ENCODE assay signal across 25 cellular contexts in the genomic region with DNA sequence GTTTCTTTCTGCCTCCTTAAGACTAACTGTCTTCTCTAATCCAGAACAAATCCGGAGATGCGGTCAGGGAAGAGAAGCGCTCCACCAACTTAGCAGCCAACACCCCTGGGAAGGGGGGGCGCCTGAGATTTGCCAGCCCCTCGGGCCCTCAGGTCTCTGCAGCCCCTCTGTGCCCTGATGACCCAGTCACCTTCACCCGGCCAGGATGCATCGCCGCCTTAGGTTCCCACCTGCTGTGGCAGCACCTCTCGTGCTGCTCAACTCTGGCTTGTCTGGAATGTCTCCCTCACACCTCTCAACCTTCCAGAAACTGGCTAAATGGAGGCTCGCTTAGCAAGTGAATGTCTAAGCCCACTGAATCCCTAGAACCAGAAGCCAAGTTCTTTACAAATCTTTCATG. TPM values are rescaled to one million over a fixed set of nuclear protein-coding genes. Genes with fewer than 3 reads are reported as not detected.
DNase-seq lines count a peak whose midpoint lies in the region; ATAC-seq and TF ChIP-seq lines count a peak whose summit lies in the region.
"Had no signal": no experiment of that assay in that cellular context is flagged by ENCODE, and none has a peak within 500 bp of the region (broad histone marks: within the 10 kb centered on the region; RNA-seq: fewer than 3 reads in every experiment).

No MANE protein-coding gene starts in this region.

- H3K27me3 ChIP-seq in RWPE2 (ENCODE audit: insufficient read depth, poor library complexity, severe bottlenecking): no peaks in the 10 kb centered on the region
- no peaks in the 10 kb centered on the region for H3K27me3 ChIP-seq in endodermal cell (ENCODE audit: control insufficient read depth, insufficient read depth, low read length, poor library complexity, severe bottlenecking)
- no peaks in the 10 kb centered on the region for H3K27me3 ChIP-seq in mesendoderm (ENCODE audit: insufficient read depth, low read length, poor library complexity)
- no peaks in the 10 kb centered on the region for H3K27me3 ChIP-seq in neural progenitor cell
- H3K27me3 ChIP-seq: BLaER1 treated with 17β-estradiol and CSF1 and Interleukin-3, amounts not matched to agents 10 nM and 100 nM had no signal

- H3K9me3 Mint-ChIP-seq in endodermal cell (no peaks in the 10 kb centered on the region), neural progenitor cell (no peaks in the 10 kb centered on the region), CD14-positive monocyte (no peaks in the 10 kb centered on the region)
- H3K9me3 Mint-ChIP-seq: CD4-positive, alpha-beta memory T cell; CD4-positive, CD25-positive, alpha-beta regulatory T cell; CD8-positive, alpha-beta memory T cell had no signal

- H3K36me3 Mint-ChIP-seq in endodermal cell (ENCODE audit: low read depth): no peaks in the 10 kb centered on the region
- peaks cover 9% of the 10 kb centered on the region for H3K36me3 Mint-ChIP-seq in neural progenitor cell
- H3K36me3 Mint-ChIP-seq in CD14-positive monocyte: no peaks in the 10 kb centered on the region
- H3K36me3 Mint-ChIP-seq: CD4-positive, alpha-beta memory T cell; CD4-positive, CD25-positive, alpha-beta regulatory T cell had no signal

- no peak overlapping the region for H3K23ac ChIP-seq in mesendoderm (ENCODE audit: low read length)

- H4K8ac ChIP-seq in mesendoderm (ENCODE audit: low read depth, low read length): no peak overlapping the region

- H3K27me3 Mint-ChIP-seq in endodermal cell (ENCODE audit: insufficient read depth) (no peaks in the 10 kb centered on the region), neural progenitor cell (ENCODE audit: insufficient read depth, low read depth) (peaks cover 7% of the 10 kb centered on the region), CD14-positive monocyte (ENCODE audit: low read depth in 3 of 3) (peaks cover 2 to 4% (median 3%) of the 10 kb centered on the region in 3 donors)

- H2BK120ac ChIP-seq in mesendoderm (ENCODE audit: low read depth, low read length): no peak overlapping the region

- H3K4me2 ChIP-seq in mesendoderm (ENCODE audit: low read length): no peak overlapping the region
- H3K4me2 ChIP-seq in neural progenitor cell: no peak overlapping the region
- H3K4me2 ChIP-seq: A549; BLaER1 treated with 17β-estradiol and CSF1 and Interleukin-3, amounts not matched to agents 10 nM and 100 nM had no signal

- no peak overlapping the region for H2AFZ ChIP-seq in neural progenitor cell (replicated peaks)

- DNase-seq in RWPE2 (ENCODE audit: low spot score): peak; percentile 73
- peak; percentile 60 for DNase-seq in endodermal cell
- DNase-seq in mesendoderm: peak; percentile 22
- DNase-seq in neural progenitor cell (ENCODE audit: low spot score): no peak
- DNase-seq in GM19240 (ENCODE audit: insufficient read length, low spot score): no peak
- DNase-seq in CD14-positive monocyte (ENCODE audit: low spot score): no peak
- DNase-seq: AML-193; CD4-positive, alpha-beta memory T cell; CD4-positive, CD25-positive, alpha-beta regulatory T cell; CD8-positive, alpha-beta memory T cell; COR-L47; DMS 273 treated with DMSO at 0.1 percent for 48 hours; DMS153; DMS53; DMS79; DND-41; EL; GDM1 had no signal

- intact Hi-C loops in CD14-positive monocyte (cut with micrococcal nuclease): no loop called here

- H4K20me1 ChIP-seq in neural progenitor cell (ENCODE audit: low read depth): no peaks in the 10 kb centered on the region
- H4K20me1 ChIP-seq: BLaER1 treated with 17β-estradiol and CSF1 and Interleukin-3, amounts not matched to agents 10 nM and 100 nM had no signal

- no peaks in the 10 kb centered on the region for H3K79me2 ChIP-seq in mesendoderm (ENCODE audit: control insufficient read depth, insufficient read depth, low read length)
- H3K79me2 ChIP-seq in neural progenitor cell (ENCODE audit: low read depth): no peaks in the 10 kb centered on the region

- 83 to 85% methylated on average over 4 to 10 of the region's 10 CpGs for WGBS in endodermal cell (ENCODE audit: insufficient coverage in 1 of 2, insufficient read length in 1 of 2), 2 experiments
- no CpG with 5 or more reads among the region's 10 CpGs for WGBS in mesendoderm (ENCODE audit: extremely low coverage, insufficient coverage, low lambda C conversion rate)

- TF ChIP-seq CTCF in RWPE2 (IDR thresholded peaks at IDR 0.05; ENCODE audit: poor library complexity, severe bottlenecking): no peak
- no peak for TF ChIP-seq CTCF in endodermal cell (conservative IDR thresholded peaks at IDR 0.05)
- no peak for TF ChIP-seq CTCF in neural progenitor cell (IDR thresholded peaks at IDR 0.05)
- no peak for TF ChIP-seq CTCF in CD14-positive monocyte (IDR thresholded peaks at IDR 0.05)

- H3F3A ChIP-seq in neural progenitor cell (ENCODE audit: low read depth): no peaks in the 10 kb centered on the region

- H3K18ac ChIP-seq in mesendoderm (ENCODE audit: low read length): no peak overlapping the region

- no peak overlapping the region for H2BK5ac ChIP-seq in mesendoderm (ENCODE audit: low read length)

- H3K36me3 ChIP-seq in RWPE2 (ENCODE audit: low read depth) (no peaks in the 10 kb centered on the region), endodermal cell (ENCODE audit: control insufficient read depth, insufficient read depth, low read length) (no peaks in the 10 kb centered on the region), mesendoderm (ENCODE audit: control insufficient read depth, insufficient read depth, low read length) (no peaks in the 10 kb centered on the region), neural progenitor cell (no peaks in the 10 kb centered on the region)
- H3K36me3 ChIP-seq: BLaER1 treated with 17β-estradiol and CSF1 and Interleukin-3, amounts not matched to agents 10 nM and 100 nM had no signal

- no peaks in the 10 kb centered on the region for H3K4me1 ChIP-seq in RWPE2 (ENCODE audit: insufficient read depth, poor library complexity, severe bottlenecking)
- H3K4me1 ChIP-seq in endodermal cell (ENCODE audit: control insufficient read depth, insufficient read depth, low read length): no peaks in the 10 kb centered on the region
- no peaks in the 10 kb centered on the region for H3K4me1 ChIP-seq in mesendoderm (ENCODE audit: control insufficient read depth, low read depth, low read length)
- no peaks in the 10 kb centered on the region for H3K4me1 ChIP-seq in neural progenitor cell
- H3K4me1 ChIP-seq: A549 had no signal

- no peaks in the 10 kb centered on the region for H3K9me3 ChIP-seq in RWPE2 (ENCODE audit: severe bottlenecking)
- no peaks in the 10 kb centered on the region for H3K9me3 ChIP-seq in endodermal cell (ENCODE audit: control insufficient read depth, low read length)
- H3K9me3 ChIP-seq in neural progenitor cell (ENCODE audit: low read depth): no peaks in the 10 kb centered on the region
- H3K9me3 ChIP-seq: A549; BLaER1 treated with 17β-estradiol and CSF1 and Interleukin-3, amounts not matched to agents 10 nM and 100 nM had no signal

- no peak overlapping the region for H2BK15ac ChIP-seq in mesendoderm (replicated peaks; ENCODE audit: low read depth)

- H3K27ac ChIP-seq in RWPE2 (ENCODE audit: poor library complexity, severe bottlenecking) (no peak overlapping the region), endodermal cell (ENCODE audit: low read depth, low read length) (no peak overlapping the region), mesendoderm (ENCODE audit: low read depth, low read length) (no peak overlapping the region), neural progenitor cell (no peak overlapping the region)
- H3K27ac ChIP-seq: 22Rv1; A549; BLaER1 treated with 17β-estradiol and CSF1 and Interleukin-3, amounts not matched to agents 10 nM and 100 nM; C4-2B had no signal

- H3K4me1 Mint-ChIP-seq in endodermal cell: no peaks in the 10 kb centered on the region
- H3K4me1 Mint-ChIP-seq in neural progenitor cell: no peaks in the 10 kb centered on the region
- H3K4me1 Mint-ChIP-seq in CD14-positive monocyte: no peaks in the 10 kb centered on the region
- H3K4me1 Mint-ChIP-seq: B cell had no signal

- ATAC-seq in RWPE2 (ENCODE audit: low read depth): no peak
- no peak for ATAC-seq in GM19395 (IDR thresholded peaks at IDR 0.05; ENCODE audit: unreplicated experiment)
- ATAC-seq: A549, GM12878 had no signal

- no peak overlapping the region for H3K4me3 ChIP-seq in RWPE2 (ENCODE audit: severe bottlenecking)
- no peak overlapping the region for H3K4me3 ChIP-seq in endodermal cell (ENCODE audit: low read length)
- H3K4me3 ChIP-seq in mesendoderm (ENCODE audit: low read length): no peak overlapping the region
- no peak overlapping the region for H3K4me3 ChIP-seq in neural progenitor cell
- H3K4me3 ChIP-seq: A549; BLaER1 treated with 17β-estradiol and CSF1 and Interleukin-3, amounts not matched to agents 10 nM and 100 nM; GM12878 had no signal

- H3K27ac Mint-ChIP-seq in endodermal cell (no peak overlapping the region), neural progenitor cell (peak overlapping the region; percentile 68), CD14-positive monocyte (no peak overlapping the region)
- H3K27ac Mint-ChIP-seq: B cell; CD4-positive, alpha-beta memory T cell; CD4-positive, CD25-positive, alpha-beta regulatory T cell; CD8-positive, alpha-beta memory T cell had no signal

- no peak overlapping the region for H4K5ac ChIP-seq in mesendoderm (ENCODE audit: low read length)

- H3K4me3 Mint-ChIP-seq in endodermal cell (no peak overlapping the region), neural progenitor cell (no peak overlapping the region), CD14-positive monocyte (no peak overlapping the region)
- H3K4me3 Mint-ChIP-seq: B cell; CD4-positive, alpha-beta memory T cell; CD4-positive, CD25-positive, alpha-beta regulatory T cell; CD8-positive, alpha-beta memory T cell had no signal

- H2AK5ac ChIP-seq in mesendoderm (ENCODE audit: low read length): no peak overlapping the region

- no peak overlapping the region for H3K9ac ChIP-seq in endodermal cell (ENCODE audit: extremely low read depth, low read length, poor library complexity, severe bottlenecking)
- H3K9ac ChIP-seq in mesendoderm (ENCODE audit: low read length): no peak overlapping the region
- no peak overlapping the region for H3K9ac ChIP-seq in neural progenitor cell
- H3K9ac ChIP-seq: BLaER1 treated with 17β-estradiol and CSF1 and Interleukin-3, amounts not matched to agents 10 nM and 100 nM had no signal

- no peak overlapping the region for H3K56ac ChIP-seq in mesendoderm (ENCODE audit: low read length)

- no peaks in the 10 kb centered on the region for H3K79me1 ChIP-seq in mesendoderm (ENCODE audit: low read length)

- H3K4ac ChIP-seq in mesendoderm (ENCODE audit: low read depth, low read length): no peak overlapping the region

RNA-seq across cellular contexts. Expression of gene AAR2, which starts 28.0 kb away (rescaled TPM):
- total RNA-seq in endodermal cell (10 to 100 TPM; 23.5 to 24.3 TPM), neural progenitor cell (ENCODE audit: low replicate concordance) (19.7 and 26.6 TPM in 2 replicates)
- 31.3 TPM for polyA plus RNA-seq in endodermal cell (2013, experiment 1 of 2)
- polyA plus RNA-seq in endodermal cell (2013, experiment 2 of 2): 27.6 TPM
- 30.3 TPM for polyA plus RNA-seq in mesendoderm (2013, experiment 1 of 2)
- 29.0 TPM for polyA plus RNA-seq in mesendoderm (2013, experiment 2 of 2)
- 10 to 100 TPM; 45.2 to 48.8 TPM for polyA plus RNA-seq in CD14-positive monocyte

RNA-seq across cellular contexts. Expression of gene EPB41L1, which starts 53.7 kb away (rescaled TPM):
- total RNA-seq in endodermal cell (10 to 100 TPM; 32.3 to 36.7 TPM), neural progenitor cell (ENCODE audit: low replicate concordance) (32.7 and 35.8 TPM in 2 replicates)
- 43.7 TPM for polyA plus RNA-seq in endodermal cell (2013, experiment 1 of 2)
- 36.7 TPM for polyA plus RNA-seq in endodermal cell (2013, experiment 2 of 2)
- polyA plus RNA-seq in mesendoderm (2013, experiment 1 of 2): 18.5 TPM
- 19.8 TPM for polyA plus RNA-seq in mesendoderm (2013, experiment 2 of 2)
- not detected for polyA plus RNA-seq in CD14-positive monocyte
- polyA plus RNA-seq: CD4-positive, alpha-beta memory T cell; CD4-positive, CD25-positive, alpha-beta regulatory T cell; CD8-positive, alpha-beta memory T cell had no signal

Comparison
In these comparisons a context has a peak if more than half of its experiments do, and no peak if none do; other contexts are left out.
1. DNase-seq: peak in RWPE2 (single experiment), endodermal cell (single experiment) and mesendoderm (single experiment); none in neural progenitor cell (single experiment), GM19240 (single experiment) and CD14-positive monocyte (single experiment).